In genomic region chr9:126222363-126222834, GRCh38 we compare ENCODE assay signal across 13 cellular contexts.
"Had no signal": no experiment of that assay in that cellular context is flagged by ENCODE, and none has a peak within 500 bp of the region (broad histone marks: within the 10 kb centered on the region; RNA-seq: fewer than 3 reads in every experiment).

No MANE protein-coding gene starts in this region.

- H3K27ac ChIP-seq: colonic mucosa, foreskin keratinocyte, ovary, testis had no signal

- ATAC-seq: foreskin keratinocyte had no signal

- H3K4me3 ChIP-seq: colonic mucosa, ovary had no signal

- H3K27ac Mint-ChIP-seq: activated CD4-positive, alpha-beta memory T cell treated with anti-CD3 and anti-CD28 coated beads, Interleukin-2, amount 10 ng/mL, durations not matched to agents 7 days and 5 days; activated naive CD8-positive, alpha-beta T cell; brain; stimulated activated naive CD8-positive, alpha-beta T cell treated with anti-CD3 and anti-CD28 coated beads, Interleukin-15, amount 100 ng/mL, for 72 hours had no signal

- H3K9me3 ChIP-seq: colonic mucosa, ovary, SK-N-SH, testis had no signal

- H3K36me3 ChIP-seq: colonic mucosa, ovary had no signal

- H3K9me3 Mint-ChIP-seq: activated CD4-positive, alpha-beta memory T cell treated with anti-CD3 and anti-CD28 coated beads, Interleukin-2, amount 10 ng/mL, durations not matched to agents 7 days and 5 days; stimulated activated naive CD8-positive, alpha-beta T cell treated with anti-CD3 and anti-CD28 coated beads, Interleukin-15, amount 100 ng/mL, for 72 hours had no signal

- H3K4me3 Mint-ChIP-seq: activated CD4-positive, alpha-beta memory T cell treated with anti-CD3 and anti-CD28 coated beads, Interleukin-2, amount 10 ng/mL, durations not matched to agents 7 days and 5 days; activated naive CD8-positive, alpha-beta T cell; brain; stimulated activated naive CD8-positive, alpha-beta T cell treated with anti-CD3 and anti-CD28 coated beads, Interleukin-15, amount 100 ng/mL, for 72 hours had no signal

- H3K4me2 ChIP-seq: SK-N-SH had no signal

- H3K27me3 ChIP-seq: ovary, testis had no signal

- H3K4me1 ChIP-seq: colonic mucosa, foreskin keratinocyte, testis had no signal

- DNase-seq: activated CD4-positive, alpha-beta memory T cell treated with anti-CD3 and anti-CD28 coated beads, Interleukin-2, amount 10 ng/mL, durations not matched to agents 7 days and 5 days; activated gamma-delta T cell treated with Interleukin-2 at 50 U/mL for 16 hours; central memory CD4-positive, alpha-beta T cell; colonic mucosa; foreskin keratinocyte; ovary; SK-N-SH; stimulated activated CD4-positive, alpha-beta T cell treated with anti-CD3 and anti-CD28 coated beads, Interleukin-1b, Interleukin-23, amount 100 ng/mL, for 48 hours; stimulated activated naive CD8-positive, alpha-beta T cell treated with anti-CD3 and anti-CD28 coated beads, Interleukin-15, amount 100 ng/mL, for 72 hours; T-helper 1 cell; testis had no signal

- H3K9ac ChIP-seq: SK-N-SH had no signal

- H3K4me1 Mint-ChIP-seq: activated CD4-positive, alpha-beta memory T cell treated with anti-CD3 and anti-CD28 coated beads, Interleukin-2, amount 10 ng/mL, durations not matched to agents 7 days and 5 days; stimulated activated naive CD8-positive, alpha-beta T cell treated with anti-CD3 and anti-CD28 coated beads, Interleukin-15, amount 100 ng/mL, for 72 hours had no signal
